Comparison of ENCODE assay signal across 1 cellular context in genomic region chr7:101671783-101672356, GRCh38.
TF ChIP-seq lines count a peak whose summit lies in the region.

No MANE protein-coding gene starts in this region.

TF ChIP-seq in H1, 55 proteins besides CTCF, POLR2A, EP300 and RAD21:
- no peak for TF ChIP-seq CHD1 (IDR thresholded peaks at IDR 0.05; ENCODE audit: low read depth, low read length)
- no peak for TF ChIP-seq SP1 (IDR thresholded peaks at IDR 0.05; ENCODE audit: low read depth, low read length)
- no peak for TF ChIP-seq NRF1 (IDR thresholded peaks at IDR 0.05; ENCODE audit: low read depth, low read length)
- TF ChIP-seq SIRT6 (IDR thresholded peaks at IDR 0.05; ENCODE audit: low read length): no peak
- no peak for TF ChIP-seq HDAC6 (IDR thresholded peaks at IDR 0.05; ENCODE audit: low read depth, low read length)
- no peak for TF ChIP-seq USF2 (IDR thresholded peaks at IDR 0.05; ENCODE audit: low read length)
- no peak for TF ChIP-seq KDM1A (IDR thresholded peaks at IDR 0.05; ENCODE audit: borderline replicate concordance, low read length)
- no peak for TF ChIP-seq POLR2AphosphoS5 (IDR thresholded peaks at IDR 0.05; ENCODE audit: low read depth, low read length)
- no peak for TF ChIP-seq SRF (IDR thresholded peaks at IDR 0.05; ENCODE audit: low read depth, low read length)
- no peak for TF ChIP-seq EZH2 (IDR thresholded peaks at IDR 0.05; ENCODE audit: low read depth, low read length, severe bottlenecking)
- TF ChIP-seq NANOG (IDR thresholded peaks at IDR 0.05; ENCODE audit: insufficient read depth, low read depth, low read length, poor library complexity, severe bottlenecking): no peak
- no peak for TF ChIP-seq SIX5 (IDR thresholded peaks at IDR 0.05; ENCODE audit: low read depth, low read length)
- TF ChIP-seq, protein P1, sequence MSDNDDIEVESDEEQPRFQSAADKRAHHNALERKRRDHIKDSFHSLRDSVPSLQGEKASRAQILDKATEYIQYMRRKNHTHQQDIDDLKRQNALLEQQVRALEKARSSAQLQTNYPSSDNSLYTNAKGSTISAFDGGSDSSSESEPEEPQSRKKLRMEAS (IDR thresholded peaks at IDR 0.05): no peak
- TF ChIP-seq SIN3A (conservative IDR thresholded peaks at IDR 0.05 in 1 of 2, IDR thresholded peaks at IDR 0.05 in 1 of 2; ENCODE audit: low read depth in 1 of 2, low read length in 2 of 2): no peak
- no peak for TF ChIP-seq TAF7 (optimal IDR thresholded peaks at IDR 0.05; ENCODE audit: borderline replicate concordance, low read depth, low read length)
- TF ChIP-seq TBP (IDR thresholded peaks at IDR 0.05; ENCODE audit: low read depth, low read length): no peak
- no peak for TF ChIP-seq E2F6 (IDR thresholded peaks at IDR 0.05)
- TF ChIP-seq SP4 (IDR thresholded peaks at IDR 0.05; ENCODE audit: low read length): no peak
- no peak for TF ChIP-seq PHF8 (conservative IDR thresholded peaks at IDR 0.05; ENCODE audit: low read depth, low read length)
- no peak for TF ChIP-seq MAFK (IDR thresholded peaks at IDR 0.05; ENCODE audit: low read depth, low read length)
